ENCODE assay signal across 9 cellular contexts in genomic region chr12:109947511-109947910, GRCh38. TPM values are rescaled to one million over a fixed set of nuclear protein-coding genes. Genes with fewer than 3 reads are reported as not detected.
A peak's percentile ranks its signal among the peaks of the same experiment; 100 is the strongest.
DNase-seq lines count a peak whose midpoint lies in the region; ATAC-seq and TF ChIP-seq lines count a peak whose summit lies in the region.
"Had no signal": no experiment of that assay in that cellular context is flagged by ENCODE, and none has a peak within 500 bp of the region (broad histone marks: within the 10 kb centered on the region; RNA-seq: fewer than 3 reads in every experiment).

No MANE protein-coding gene starts in this region.

- no peak overlapping the region for H2AFZ ChIP-seq in H9 (ENCODE audit: low read length)

- no peaks in the 10 kb centered on the region for H3K27me3 Mint-ChIP-seq in H9 (ENCODE audit: low read depth)

- TF ChIP-seq POLR2A in right lobe of liver (IDR thresholded peaks at IDR 0.05), result no peak

- peaks cover 34% of the 10 kb centered on the region for H3K36me3 ChIP-seq in adipocyte (ENCODE audit: control insufficient read depth, insufficient read depth, low read length, severe bottlenecking)
- H3K36me3 ChIP-seq in right lobe of liver, result peaks cover 0 to 33% (median 7%) of the 10 kb centered on the region in 4 donors

- H2BK120ac ChIP-seq in H9 (ENCODE audit: low read depth, low read length, poor library complexity, severe bottlenecking), result no peak overlapping the region

- no peak overlapping the region for H2AK5ac ChIP-seq in H9 (ENCODE audit: insufficient read length, low read length)

- H2BK20ac ChIP-seq in H9 (ENCODE audit: low read depth, low read length, poor library complexity, severe bottlenecking), result no peak overlapping the region

- H3K27me3 ChIP-seq in H9 (ENCODE audit: insufficient read depth, low read length), result no peaks in the 10 kb centered on the region
- H3K27me3 ChIP-seq in adipocyte (replicated peaks; ENCODE audit: control insufficient read depth, insufficient read depth, low read length), result no peaks in the 10 kb centered on the region
- H3K27me3 ChIP-seq in right lobe of liver, result no peaks in the 10 kb centered on the region

- H4K5ac ChIP-seq in H9 (ENCODE audit: insufficient read length, low read depth, low read length), result no peak overlapping the region

- H3K4me1 ChIP-seq in H9 (ENCODE audit: insufficient read depth, low read length), result peaks cover 9% of the 10 kb centered on the region; the same call in 1 of the 2 replicates
- peaks cover 60% of the 10 kb centered on the region for H3K4me1 ChIP-seq in adipocyte (ENCODE audit: control insufficient read depth, insufficient read depth, low read length)
- peaks cover 0 to 59% (median 19%) of the 10 kb centered on the region in 4 donors for H3K4me1 ChIP-seq in right lobe of liver

- no peaks in the 10 kb centered on the region for H3K79me1 ChIP-seq in H9 (ENCODE audit: insufficient read depth, low read depth, low read length, poor library complexity, severe bottlenecking)

- H3K79me2 ChIP-seq in H9 (ENCODE audit: insufficient read depth, low read length), result no peaks in the 10 kb centered on the region

- H4K91ac ChIP-seq in H9 (ENCODE audit: insufficient read length, low read depth, low read length), result no peak overlapping the region

- H3K4me2 ChIP-seq in H9 (ENCODE audit: insufficient read depth, insufficient read length, low read length), result no peak overlapping the region

- no peak overlapping the region for H4K8ac ChIP-seq in H9 (replicated peaks; ENCODE audit: insufficient read length, low read depth, low read length)

- peaks cover 3% of the 10 kb centered on the region for H3K23me2 ChIP-seq in H9 (ENCODE audit: insufficient read length, low read depth, low read length, poor library complexity, severe bottlenecking)

- no peaks in the 10 kb centered on the region for H4K20me1 ChIP-seq in H9 (ENCODE audit: control insufficient read depth, insufficient read depth, insufficient read length)

- H3K18ac ChIP-seq in H9 (ENCODE audit: insufficient read length, low read depth, low read length), result no peak overlapping the region

- no peak overlapping the region for H3K4me3 Mint-ChIP-seq in H9

- ATAC-seq in right lobe of liver (no peak), HG02610 (IDR thresholded peaks at IDR 0.05; ENCODE audit: unreplicated experiment) (no peak), GM21515 (IDR thresholded peaks at IDR 0.05; ENCODE audit: unreplicated experiment) (no peak)

- no peak overlapping the region for H2BK5ac ChIP-seq in H9 (ENCODE audit: insufficient read length, low read length)

- H3K23ac ChIP-seq in H9 (ENCODE audit: insufficient read length, low read depth, low read length), result no peak overlapping the region

- H3K27ac Mint-ChIP-seq in H9, result peak overlapping the region; percentile 85 to 92 (median 88); a peak in 4 of 7 replicates

- H3K27ac ChIP-seq in H9 (ENCODE audit: insufficient read length, low read depth, low read length) (no peak overlapping the region), right lobe of liver (peak overlapping the region; percentile 32 to 82 (median 69))

- no peak overlapping the region for H3K14ac ChIP-seq in H9 (ENCODE audit: insufficient read depth, low read length)

- H3K4ac ChIP-seq in H9 (ENCODE audit: low read depth, low read length), result no peak overlapping the region

- intact Hi-C loops in right lobe of liver (cut with DNase I), result no loop called here

- no peaks in the 10 kb centered on the region for H3K9me3 Mint-ChIP-seq in H9

- H3K36me3 Mint-ChIP-seq in H9 (ENCODE audit: insufficient read depth in 1 of 3, low read depth in 3 of 3), result peaks cover 8 to 39% (median 26%) of the 10 kb centered on the region in 3 experiments; a peak in 5 of 7 replicates

- H2BK12ac ChIP-seq in H9 (ENCODE audit: insufficient read length, low read depth, low read length), result no peak overlapping the region

- peaks cover 36 to 39% of the 10 kb centered on the region in 2 experiments for H3K4me1 Mint-ChIP-seq in H9

- no peak overlapping the region for H2BK15ac ChIP-seq in H9 (ENCODE audit: low read depth, low read length)

- TF ChIP-seq CTCF in H9 (conservative IDR thresholded peaks at IDR 0.05), result no peak
- no peak for TF ChIP-seq CTCF in right lobe of liver (IDR thresholded peaks at IDR 0.05)

- peak; percentile 39 for DNase-seq in A172 (ENCODE audit: low spot score)
- no peak for DNase-seq in H9
- peak; percentile 62 for DNase-seq in adipocyte (ENCODE audit: low read depth)
- DNase-seq in right lobe of liver, result no peak
- no peak for DNase-seq in NCI-H526 treated with DMSO at 0.1 percent for 48 hours (lab: John Stamatoyannopoulos, UW)
- DNase-seq in RPMI8226, result no peak
- DNase-seq: NCI-H526 had no signal

- no CpG with 5 or more reads among the region's 3 CpGs for WGBS in H9 (ENCODE audit: extremely low coverage, insufficient read length, low lambda C conversion rate)
- 43% methylated on average over 3 of the region's 3 CpGs for WGBS in right lobe of liver (ENCODE audit: insufficient coverage, low coverage, low lambda C conversion rate, missing lambda C conversion rate)

- H3K9me3 ChIP-seq in H9 (ENCODE audit: control insufficient read depth, low read depth, low read length) (no peaks in the 10 kb centered on the region), adipocyte (ENCODE audit: control insufficient read depth, low read length) (no peaks in the 10 kb centered on the region), right lobe of liver (no peaks in the 10 kb centered on the region)

- H3K9ac ChIP-seq in H9 (ENCODE audit: extremely low read depth, insufficient read length, low read length) (no peak overlapping the region), adipocyte (ENCODE audit: low read length) (no peak overlapping the region)

- H3T11ph ChIP-seq in H9 (ENCODE audit: low read length), result no peak overlapping the region

- H3K4me3 ChIP-seq in adipocyte (ENCODE audit: low read length) (no peak overlapping the region), right lobe of liver (no peak overlapping the region)

- no peak overlapping the region for H3K56ac ChIP-seq in H9 (ENCODE audit: insufficient read length, low read depth, low read length)

RNA-seq across cellular contexts. Expression of gene TCHP, which starts 47.4 kb away (rescaled TPM):
- 17.6 and 21.9 TPM in 2 replicates for total RNA-seq in A172 (2014; rRNA removed; shearing (Covaris generic))
- total RNA-seq in H9 (2021) (12.6 and 13.3 TPM in 2 replicates), right lobe of liver (1 to 10 TPM; 4.9 to 8.8 (median 6.8) TPM)

RNA-seq across cellular contexts. Expression of gene GIT2, which starts 48.7 kb away (rescaled TPM):
- total RNA-seq in A172 (2014; rRNA removed; shearing (Covaris generic)), result 30.2 and 30.3 TPM in 2 replicates
- 25.0 and 27.0 TPM in 2 replicates for total RNA-seq in H9 (2021)
- total RNA-seq in right lobe of liver, result 10 to 100 TPM; 13.3 to 24.8 (median 16.8) TPM

RNA-seq across cellular contexts. Expression of gene ANKRD13A, which starts 51.7 kb away (rescaled TPM):
- 131 and 155 TPM in 2 replicates for total RNA-seq in A172 (2014; rRNA removed; shearing (Covaris generic))
- 18.0 and 19.1 TPM in 2 replicates for total RNA-seq in H9 (2021)
- 10 to 100 TPM; 14.4 to 33.7 (median 24.6) TPM for total RNA-seq in right lobe of liver

Comparison
In these comparisons a context has a peak if more than half of its experiments do, and no peak if none do; other contexts are left out.
1. DNase-seq: peak in A172 (single experiment) and adipocyte (single experiment); none in H9 (single experiment), right lobe of liver (0 of 3), NCI-H526 treated with DMSO at 0.1 percent for 48 hours (single experiment) and RPMI8226 (single experiment).